1 cellular context compared by ENCODE assay signal in the genomic region with DNA sequence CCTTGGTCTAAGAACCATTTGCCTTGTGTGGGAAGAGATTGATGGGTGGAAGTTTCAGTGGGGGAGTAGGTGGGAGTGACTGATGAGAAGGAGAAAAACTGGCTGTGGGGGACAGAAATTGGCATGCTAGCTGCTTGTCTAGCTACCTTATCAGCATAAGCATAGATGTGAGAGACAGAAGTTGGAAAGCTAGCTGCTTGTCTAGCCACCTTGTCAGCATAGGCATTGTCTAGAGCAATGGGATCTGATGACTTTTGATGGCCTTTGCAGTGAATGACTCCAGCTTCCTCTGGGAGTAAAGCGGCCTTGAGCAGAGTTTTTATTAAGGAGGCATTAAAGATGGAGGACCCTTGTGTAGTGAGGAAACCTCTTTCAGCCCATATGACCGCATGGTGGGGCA.
TF ChIP-seq lines count a peak whose summit lies in the region.

No MANE protein-coding gene starts in this region.

TF ChIP-seq in GM23338, 12 proteins besides CTCF, POLR2A, EP300 and RAD21 (continued from another document):
- TF ChIP-seq, protein P1, sequence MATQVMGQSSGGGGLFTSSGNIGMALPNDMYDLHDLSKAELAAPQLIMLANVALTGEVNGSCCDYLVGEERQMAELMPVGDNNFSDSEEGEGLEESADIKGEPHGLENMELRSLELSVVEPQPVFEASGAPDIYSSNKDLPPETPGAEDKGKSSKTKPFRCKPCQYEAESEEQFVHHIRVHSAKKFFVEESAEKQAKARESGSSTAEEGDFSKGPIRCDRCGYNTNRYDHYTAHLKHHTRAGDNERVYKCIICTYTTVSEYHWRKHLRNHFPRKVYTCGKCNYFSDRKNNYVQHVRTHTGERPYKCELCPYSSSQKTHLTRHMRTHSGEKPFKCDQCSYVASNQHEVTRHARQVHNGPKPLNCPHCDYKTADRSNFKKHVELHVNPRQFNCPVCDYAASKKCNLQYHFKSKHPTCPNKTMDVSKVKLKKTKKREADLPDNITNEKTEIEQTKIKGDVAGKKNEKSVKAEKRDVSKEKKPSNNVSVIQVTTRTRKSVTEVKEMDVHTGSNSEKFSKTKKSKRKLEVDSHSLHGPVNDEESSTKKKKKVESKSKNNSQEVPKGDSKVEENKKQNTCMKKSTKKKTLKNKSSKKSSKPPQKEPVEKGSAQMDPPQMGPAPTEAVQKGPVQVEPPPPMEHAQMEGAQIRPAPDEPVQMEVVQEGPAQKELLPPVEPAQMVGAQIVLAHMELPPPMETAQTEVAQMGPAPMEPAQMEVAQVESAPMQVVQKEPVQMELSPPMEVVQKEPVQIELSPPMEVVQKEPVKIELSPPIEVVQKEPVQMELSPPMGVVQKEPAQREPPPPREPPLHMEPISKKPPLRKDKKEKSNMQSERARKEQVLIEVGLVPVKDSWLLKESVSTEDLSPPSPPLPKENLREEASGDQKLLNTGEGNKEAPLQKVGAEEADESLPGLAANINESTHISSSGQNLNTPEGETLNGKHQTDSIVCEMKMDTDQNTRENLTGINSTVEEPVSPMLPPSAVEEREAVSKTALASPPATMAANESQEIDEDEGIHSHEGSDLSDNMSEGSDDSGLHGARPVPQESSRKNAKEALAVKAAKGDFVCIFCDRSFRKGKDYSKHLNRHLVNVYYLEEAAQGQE (IDR thresholded peaks at IDR 0.05; ENCODE audit: unreplicated experiment): no peak
- TF ChIP-seq ZNF331 (CRISPR knock-in tag; IDR thresholded peaks at IDR 0.05; ENCODE audit: low read depth) (no peak), CREB1 (CRISPR knock-in tag; IDR thresholded peaks at IDR 0.05; ENCODE audit: low read depth) (no peak), POLR2AphosphoS5 (IDR thresholded peaks at IDR 0.05; ENCODE audit: low read depth) (no peak), JUNB (IDR thresholded peaks at IDR 0.05; ENCODE audit: unreplicated experiment) (no peak), NANOG (IDR thresholded peaks at IDR 0.05; ENCODE audit: borderline replicate concordance) (no peak), EZH2phosphoT487 (IDR thresholded peaks at IDR 0.05; ENCODE audit: unreplicated experiment) (no peak)
- TF ChIP-seq, protein P2, sequence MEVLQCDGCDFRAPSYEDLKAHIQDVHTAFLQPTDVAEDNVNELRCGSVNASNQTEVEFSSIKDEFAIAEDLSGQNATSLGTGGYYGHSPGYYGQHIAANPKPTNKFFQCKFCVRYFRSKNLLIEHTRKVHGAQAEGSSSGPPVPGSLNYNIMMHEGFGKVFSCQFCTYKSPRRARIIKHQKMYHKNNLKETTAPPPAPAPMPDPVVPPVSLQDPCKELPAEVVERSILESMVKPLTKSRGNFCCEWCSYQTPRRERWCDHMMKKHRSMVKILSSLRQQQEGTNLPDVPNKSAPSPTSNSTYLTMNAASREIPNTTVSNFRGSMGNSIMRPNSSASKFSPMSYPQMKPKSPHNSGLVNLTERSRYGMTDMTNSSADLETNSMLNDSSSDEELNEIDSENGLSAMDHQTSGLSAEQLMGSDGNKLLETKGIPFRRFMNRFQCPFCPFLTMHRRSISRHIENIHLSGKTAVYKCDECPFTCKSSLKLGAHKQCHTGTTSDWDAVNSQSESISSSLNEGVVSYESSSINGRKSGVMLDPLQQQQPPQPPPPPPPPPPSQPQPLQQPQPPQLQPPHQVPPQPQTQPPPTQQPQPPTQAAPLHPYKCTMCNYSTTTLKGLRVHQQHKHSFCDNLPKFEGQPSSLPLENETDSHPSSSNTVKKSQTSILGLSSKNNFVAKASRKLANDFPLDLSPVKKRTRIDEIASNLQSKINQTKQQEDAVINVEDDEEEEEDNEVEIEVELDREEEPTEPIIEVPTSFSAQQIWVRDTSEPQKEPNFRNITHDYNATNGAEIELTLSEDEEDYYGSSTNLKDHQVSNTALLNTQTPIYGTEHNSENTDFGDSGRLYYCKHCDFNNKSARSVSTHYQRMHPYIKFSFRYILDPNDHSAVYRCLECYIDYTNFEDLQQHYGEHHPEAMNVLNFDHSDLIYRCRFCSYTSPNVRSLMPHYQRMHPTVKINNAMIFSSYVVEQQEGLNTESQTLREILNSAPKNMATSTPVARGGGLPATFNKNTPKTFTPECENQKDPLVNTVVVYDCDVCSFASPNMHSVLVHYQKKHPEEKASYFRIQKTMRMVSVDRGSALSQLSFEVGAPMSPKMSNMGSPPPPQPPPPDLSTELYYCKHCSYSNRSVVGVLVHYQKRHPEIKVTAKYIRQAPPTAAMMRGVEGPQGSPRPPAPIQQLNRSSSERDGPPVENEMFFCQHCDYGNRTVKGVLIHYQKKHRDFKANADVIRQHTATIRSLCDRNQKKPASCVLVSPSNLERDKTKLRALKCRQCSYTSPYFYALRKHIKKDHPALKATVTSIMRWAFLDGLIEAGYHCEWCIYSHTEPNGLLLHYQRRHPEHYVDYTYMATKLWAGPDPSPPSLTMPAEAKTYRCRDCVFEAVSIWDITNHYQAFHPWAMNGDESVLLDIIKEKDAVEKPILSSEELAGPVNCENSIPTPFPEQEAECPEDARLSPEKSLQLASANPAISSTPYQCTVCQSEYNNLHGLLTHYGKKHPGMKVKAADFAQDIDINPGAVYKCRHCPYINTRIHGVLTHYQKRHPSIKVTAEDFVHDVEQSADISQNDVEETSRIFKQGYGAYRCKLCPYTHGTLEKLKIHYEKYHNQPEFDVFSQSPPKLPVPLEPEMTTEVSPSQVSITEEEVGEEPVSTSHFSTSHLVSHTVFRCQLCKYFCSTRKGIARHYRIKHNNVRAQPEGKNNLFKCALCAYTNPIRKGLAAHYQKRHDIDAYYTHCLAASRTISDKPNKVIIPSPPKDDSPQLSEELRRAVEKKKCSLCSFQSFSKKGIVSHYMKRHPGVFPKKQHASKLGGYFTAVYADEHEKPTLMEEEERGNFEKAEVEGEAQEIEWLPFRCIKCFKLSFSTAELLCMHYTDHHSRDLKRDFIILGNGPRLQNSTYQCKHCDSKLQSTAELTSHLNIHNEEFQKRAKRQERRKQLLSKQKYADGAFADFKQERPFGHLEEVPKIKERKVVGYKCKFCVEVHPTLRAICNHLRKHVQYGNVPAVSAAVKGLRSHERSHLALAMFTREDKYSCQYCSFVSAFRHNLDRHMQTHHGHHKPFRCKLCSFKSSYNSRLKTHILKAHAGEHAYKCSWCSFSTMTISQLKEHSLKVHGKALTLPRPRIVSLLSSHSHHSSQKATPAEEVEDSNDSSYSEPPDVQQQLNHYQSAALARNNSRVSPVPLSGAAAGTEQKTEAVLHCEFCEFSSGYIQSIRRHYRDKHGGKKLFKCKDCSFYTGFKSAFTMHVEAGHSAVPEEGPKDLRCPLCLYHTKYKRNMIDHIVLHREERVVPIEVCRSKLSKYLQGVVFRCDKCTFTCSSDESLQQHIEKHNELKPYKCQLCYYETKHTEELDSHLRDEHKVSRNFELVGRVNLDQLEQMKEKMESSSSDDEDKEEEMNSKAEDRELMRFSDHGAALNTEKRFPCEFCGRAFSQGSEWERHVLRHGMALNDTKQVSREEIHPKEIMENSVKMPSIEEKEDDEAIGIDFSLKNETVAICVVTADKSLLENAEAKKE (CRISPR knock-in tag; IDR thresholded peaks at IDR 0.05): no peak
- TF ChIP-seq, protein P3, sequence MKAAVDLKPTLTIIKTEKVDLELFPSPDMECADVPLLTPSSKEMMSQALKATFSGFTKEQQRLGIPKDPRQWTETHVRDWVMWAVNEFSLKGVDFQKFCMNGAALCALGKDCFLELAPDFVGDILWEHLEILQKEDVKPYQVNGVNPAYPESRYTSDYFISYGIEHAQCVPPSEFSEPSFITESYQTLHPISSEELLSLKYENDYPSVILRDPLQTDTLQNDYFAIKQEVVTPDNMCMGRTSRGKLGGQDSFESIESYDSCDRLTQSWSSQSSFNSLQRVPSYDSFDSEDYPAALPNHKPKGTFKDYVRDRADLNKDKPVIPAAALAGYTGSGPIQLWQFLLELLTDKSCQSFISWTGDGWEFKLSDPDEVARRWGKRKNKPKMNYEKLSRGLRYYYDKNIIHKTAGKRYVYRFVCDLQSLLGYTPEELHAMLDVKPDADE (IDR thresholded peaks at IDR 0.05): no peak
